ENCODE assay signal across 29 cellular contexts in the genomic region with DNA sequence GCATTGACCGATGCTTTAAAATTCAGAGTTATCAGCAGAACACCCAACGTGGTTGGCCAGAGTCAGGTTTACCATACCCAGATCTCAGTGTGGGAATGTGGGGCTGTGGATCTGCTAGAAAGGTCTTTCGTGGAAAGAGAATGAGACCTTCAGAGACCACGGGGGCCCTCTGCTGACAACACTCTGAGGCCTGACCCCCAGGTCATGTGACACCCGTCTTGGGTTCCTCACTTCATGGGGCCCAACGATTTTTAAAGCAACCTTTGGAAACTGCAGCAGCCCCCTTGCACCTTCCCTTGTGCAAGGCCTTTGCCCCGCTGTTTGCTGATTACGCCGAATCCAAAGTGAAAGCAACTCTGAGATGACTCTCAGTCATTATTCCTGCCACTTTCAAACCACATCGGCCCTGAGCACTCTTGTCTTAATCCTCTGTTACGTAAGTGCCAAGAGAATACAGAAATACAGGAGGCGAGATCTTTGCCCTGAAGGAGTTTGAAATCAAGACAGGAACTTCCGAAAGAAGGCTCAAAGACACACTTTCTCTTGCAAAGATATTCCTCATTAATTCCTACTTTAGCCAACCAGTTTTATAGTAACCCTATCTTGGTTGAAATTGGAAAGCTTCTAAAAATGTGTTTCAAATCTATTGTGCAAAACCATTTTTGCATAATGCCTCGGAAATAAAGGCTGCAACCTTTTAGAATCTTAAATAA.
DNase-seq lines count a peak whose midpoint lies in the region; FAIRE-seq and TF ChIP-seq lines count a peak whose summit lies in the region.
"Had no signal": no experiment of that assay in that cellular context is flagged by ENCODE, and none has a peak within 500 bp of the region (broad histone marks: within the 10 kb centered on the region; RNA-seq: fewer than 3 reads in every experiment).

No MANE protein-coding gene starts in this region.

- H3K36me3 ChIP-seq in A673 (ENCODE audit: insufficient read depth, low read length, poor library complexity, severe bottlenecking) = peaks cover 11% of the 10 kb centered on the region

- H3K4me3 ChIP-seq in A673 (ENCODE audit: low read depth, low read length, poor library complexity, severe bottlenecking) (no peak overlapping the region), NB4 (ENCODE audit: low read depth, low read length) (no peak overlapping the region), epithelial cell of esophagus (ENCODE audit: low read length) (no peak overlapping the region)
- H3K4me3 ChIP-seq: body of pancreas, dorsolateral prefrontal cortex, testis had no signal

- H3K27me3 ChIP-seq in A673 (replicated peaks; ENCODE audit: insufficient read depth, low read depth, low read length, poor library complexity) = no peaks in the 10 kb centered on the region
- H3K27me3 ChIP-seq: body of pancreas, dorsolateral prefrontal cortex, testis had no signal

- H3K4me1 Mint-ChIP-seq in nephron progenitor cell = peaks cover 12% of the 10 kb centered on the region
- H3K4me1 Mint-ChIP-seq: activated CD4-positive, alpha-beta T cell treated with anti-CD3 and anti-CD28 coated beads, Interleukin-2, amount 10 ng/mL, durations not matched to agents 7 days and 5 days; natural killer cell; stimulated activated naive B cell treated with anti-CD40 and anti-IgM and Interleukin-4, amounts not matched to agents 10 μg/mL and 1 μg/mL and 100 μg/mL, for 72 hours had no signal

- H3K27ac ChIP-seq in A673 (ENCODE audit: low read depth, low read length, poor library complexity, severe bottlenecking) = no peak overlapping the region
- H3K27ac ChIP-seq: body of pancreas, dorsolateral prefrontal cortex, testis had no signal

- no peak for TF ChIP-seq CTCF in A673 (conservative IDR thresholded peaks at IDR 0.05; ENCODE audit: low read depth, low read length)
- TF ChIP-seq CTCF in NB4 (IDR thresholded peaks at IDR 0.05; ENCODE audit: low read depth, low read length) = no peak
- TF ChIP-seq CTCF in epithelial cell of esophagus (IDR thresholded peaks at IDR 0.05; ENCODE audit: insufficient read depth, low read depth, low read length, missing control alignments) = no peak
- TF ChIP-seq CTCF in nephron progenitor cell (IDR thresholded peaks at IDR 0.05) = no peak
- no peak for TF ChIP-seq CTCF in D721Med (IDR thresholded peaks at IDR 0.05; ENCODE audit: insufficient read depth, missing control alignments)
- no peak for TF ChIP-seq CTCF in GM10248 (IDR thresholded peaks at IDR 0.05; ENCODE audit: control extremely low read depth, extremely low read depth, low read depth, missing control alignments)

- H3K36me3 Mint-ChIP-seq in nephron progenitor cell (ENCODE audit: low read depth) = peaks cover 77% of the 10 kb centered on the region
- H3K36me3 Mint-ChIP-seq: natural killer cell; stimulated activated naive B cell treated with anti-CD40 and anti-IgM and Interleukin-4, amounts not matched to agents 10 μg/mL and 1 μg/mL and 100 μg/mL, for 72 hours had no signal

- H3K27ac Mint-ChIP-seq in nephron progenitor cell = peak overlapping the region; percentile 53
- H3K27ac Mint-ChIP-seq: activated CD4-positive, alpha-beta T cell treated with anti-CD3 and anti-CD28 coated beads, Interleukin-2, amount 10 ng/mL, durations not matched to agents 7 days and 5 days; CD8-positive, alpha-beta T cell; natural killer cell; stimulated activated naive B cell treated with anti-CD40 and anti-IgM and Interleukin-4, amounts not matched to agents 10 μg/mL and 1 μg/mL and 100 μg/mL, for 72 hours had no signal

- BruUV-seq in A673 (replicated peaks; lab: Mats Ljungman, UMichigan) = no TSS peak

- H3K9me3 ChIP-seq in A673 (ENCODE audit: low read depth, low read length, poor library complexity, severe bottlenecking) = no peaks in the 10 kb centered on the region
- H3K9me3 ChIP-seq: body of pancreas, testis had no signal

- DNase-seq in A673 (ENCODE audit: low spot score) (peak; percentile 28), NB4 (ENCODE audit: low read depth) (peak; percentile 60), epithelial cell of esophagus (ENCODE audit: low read depth) (peak; percentile 9), nephron progenitor cell (no peak), D721Med (ENCODE audit: insufficient read length, low spot score) (no peak), RKO (ENCODE audit: low spot score) (no peak), GM10248 (ENCODE audit: extremely low spot score) (no peak), T1000 (lab: John Stamatoyannopoulos, UW) (no peak)
- DNase-seq: activated CD4-positive, alpha-beta T cell treated with anti-CD3 and anti-CD28 coated beads, Interleukin-2, amount 10 ng/mL, durations not matched to agents 7 days and 5 days; activated gamma-delta T cell treated with Interleukin-2 at 50 U/mL for 16 hours; activated T-cell treated with anti-CD3 and anti-CD28 coated beads, Interleukin-2, amount 50 U/mL, for 4 hours; body of pancreas; CD8-positive, alpha-beta T cell; cerebellar nuclear complex; dorsolateral prefrontal cortex; glutamatergic neuron; HCEC 1CT; midbrain; natural killer cell; NCI-H2081; NCI-H345; NCI-H748 treated with DMSO at 0.1 percent for 48 hours; stimulated activated naive B cell treated with anti-CD40 and anti-IgM and Interleukin-4, amounts not matched to agents 10 μg/mL and 1 μg/mL and 100 μg/mL, for 72 hours; T-helper 2 cell; testis had no signal

- H3K4me1 ChIP-seq in A673 (ENCODE audit: insufficient read depth, low read length, poor library complexity, severe bottlenecking) = no peaks in the 10 kb centered on the region
- H3K4me1 ChIP-seq: body of pancreas, testis had no signal

- FAIRE-seq in D721Med (lab: Jason Lieb, UNC) = no peak
- FAIRE-seq: G401.6, GM19239, keratinocyte, urothelium cell line had no signal

- CTCF ChIA-PET in A673 (lab: Charles Lee) (no interaction called here), GM10248 (lab: Yijun Ruan, JAX) (no interaction called here)

- no peak overlapping the region for H3K4me3 Mint-ChIP-seq in nephron progenitor cell
- H3K4me3 Mint-ChIP-seq: activated CD4-positive, alpha-beta T cell treated with anti-CD3 and anti-CD28 coated beads, Interleukin-2, amount 10 ng/mL, durations not matched to agents 7 days and 5 days; activated T-cell treated with anti-CD3 and anti-CD28 coated beads, Interleukin-2, amount 50 U/mL, for 4 hours; CD8-positive, alpha-beta T cell; natural killer cell; stimulated activated naive B cell treated with anti-CD40 and anti-IgM and Interleukin-4, amounts not matched to agents 10 μg/mL and 1 μg/mL and 100 μg/mL, for 72 hours had no signal

- H3K9me3 Mint-ChIP-seq in nephron progenitor cell = no peaks in the 10 kb centered on the region
- H3K9me3 Mint-ChIP-seq: activated T-cell treated with anti-CD3 and anti-CD28 coated beads, Interleukin-2, amount 50 U/mL, for 4 hours; CD8-positive, alpha-beta T cell; natural killer cell had no signal

- intact Hi-C loops in A673 (cut with micrococcal nuclease; ENCODE audit: unreplicated experiment) = no loop called here

- TF ChIP-seq POLR2A in NB4 (IDR thresholded peaks at IDR 0.05; ENCODE audit: extremely low read depth, insufficient read length) = no peak

- POLR2A ChIA-PET in A673 (lab: Charles Lee; ENCODE audit: low non-redundant PET) = no interaction called here
- POLR2A ChIA-PET in GM10248 (lab: Yijun Ruan, JAX) = no interaction called here

- H3K27me3 Mint-ChIP-seq in nephron progenitor cell (ENCODE audit: low read depth, poor library complexity) = peaks cover 3% of the 10 kb centered on the region
- H3K27me3 Mint-ChIP-seq: activated CD4-positive, alpha-beta T cell treated with anti-CD3 and anti-CD28 coated beads, Interleukin-2, amount 10 ng/mL, durations not matched to agents 7 days and 5 days; stimulated activated naive B cell treated with anti-CD40 and anti-IgM and Interleukin-4, amounts not matched to agents 10 μg/mL and 1 μg/mL and 100 μg/mL, for 72 hours had no signal

Comparison
In these comparisons a context has a peak if more than half of its experiments do, and no peak if none do; other contexts are left out.
1. DNase-seq: peak in A673 (single experiment), NB4 (single experiment) and epithelial cell of esophagus (single experiment); none in nephron progenitor cell (single experiment), D721Med (single experiment), RKO (single experiment), GM10248 (single experiment) and T1000 (single experiment).